Comparison of ENCODE assay signal across 10 cellular contexts in the genomic region with DNA sequence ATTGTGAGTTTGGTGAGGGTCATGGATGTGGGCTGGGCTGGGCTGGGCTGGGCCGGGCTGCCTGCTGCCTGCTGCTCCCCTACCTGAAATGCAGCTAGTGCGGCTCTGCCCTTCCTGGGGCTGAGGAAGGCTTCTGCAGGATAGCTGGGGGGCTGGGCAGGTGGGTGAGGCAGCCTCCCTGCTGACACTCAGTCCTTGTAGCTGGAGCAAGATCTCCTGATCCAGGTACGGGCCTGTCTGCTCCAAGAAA. TPM values are rescaled to one million over a fixed set of nuclear protein-coding genes. Genes with fewer than 3 reads are reported as not detected.
DNase-seq lines count a peak whose midpoint lies in the region; ATAC-seq, FAIRE-seq and TF ChIP-seq lines count a peak whose summit lies in the region.
"Had no signal": no experiment of that assay in that cellular context is flagged by ENCODE, and none has a peak within 500 bp of the region (broad histone marks: within the 10 kb centered on the region; RNA-seq: fewer than 3 reads in every experiment).

No MANE protein-coding gene starts in this region.

- TF ChIP-seq CTCF in HFFc6 (IDR thresholded peaks at IDR 0.05): no peak
- no peak for TF ChIP-seq CTCF in keratinocyte (optimal IDR thresholded peaks at IDR 0.05 in 1 of 3, IDR thresholded peaks at IDR 0.05 in 1 of 3, conservative IDR thresholded peaks at IDR 0.05 in 1 of 3; ENCODE audit: extremely low read depth in 1 of 3, insufficient read depth in 2 of 3, low read length in 3 of 3)

- H3K4me2 ChIP-seq in BLaER1 (peak overlapping the region; percentile 79), keratinocyte (ENCODE audit: control insufficient read depth, extremely low read depth, insufficient read depth, low read depth, low read length) (peak overlapping the region; percentile 51)

- intact Hi-C loops in Right ventricle myocardium superior (cut with DNase I): no loop called here

- H2AFZ ChIP-seq in keratinocyte (ENCODE audit: control insufficient read depth, low read length): no peak overlapping the region

- H3K27ac ChIP-seq in BLaER1 (peak overlapping the region; percentile 72), keratinocyte (ENCODE audit: control insufficient read depth, insufficient read depth, low read length) (no peak overlapping the region)
- H3K27ac ChIP-seq: suprapubic skin had no signal

- H3K4me1 Mint-ChIP-seq in HFFc6 (ENCODE audit: low read depth): peaks cover 44% of the 10 kb centered on the region
- peaks cover 45% of the 10 kb centered on the region for H3K4me1 Mint-ChIP-seq in activated naive CD4-positive, alpha-beta T cell treated with anti-CD3 and anti-CD28 coated beads, Interleukin-2, amount 50 U/mL, for 24 hours

- DNase-seq in HFFc6: no peak
- DNase-seq in keratinocyte (ENCODE audit: low read depth, low spot score): no peak
- DNase-seq in Right ventricle myocardium superior: no peak
- no peak for DNase-seq in DMS79 treated with DMSO at 0.1 percent for 48 hours (lab: John Stamatoyannopoulos, UW)
- DNase-seq: NCI-H187 had no signal

- peak overlapping the region; percentile 71 for H3K27ac Mint-ChIP-seq in HFFc6
- H3K27ac Mint-ChIP-seq in activated naive CD4-positive, alpha-beta T cell treated with anti-CD3 and anti-CD28 coated beads, Interleukin-2, amount 50 U/mL, for 24 hours: peak overlapping the region; percentile 96

- peaks cover 64% of the 10 kb centered on the region for H4K20me1 ChIP-seq in BLaER1
- H4K20me1 ChIP-seq in keratinocyte (ENCODE audit: control insufficient read depth, extremely low read depth, insufficient read depth, low read length): peaks cover 48% of the 10 kb centered on the region

- ATAC-seq in HG02642 (IDR thresholded peaks at IDR 0.05; ENCODE audit: poor library complexity, unreplicated experiment) (no peak), HG02885 (IDR thresholded peaks at IDR 0.05; ENCODE audit: poor library complexity, unreplicated experiment) (no peak), Right ventricle myocardium superior (ENCODE audit: poor library complexity) (no peak)

- H3K9me1 ChIP-seq in keratinocyte (ENCODE audit: control insufficient read depth, extremely low read depth, insufficient read depth, low read length): peaks cover 13% of the 10 kb centered on the region

- H3K36me3 ChIP-seq in BLaER1 (peaks cover 50% of the 10 kb centered on the region), keratinocyte (ENCODE audit: control insufficient read depth in 2 of 2, extremely low read depth in 1 of 2, insufficient read depth in 2 of 2, low read length in 2 of 2) (peaks cover 20 to 38% of the 10 kb centered on the region in 2 experiments)

- H3K36me3 Mint-ChIP-seq in HFFc6 (ENCODE audit: low read depth): peaks cover 36% of the 10 kb centered on the region
- H3K36me3 Mint-ChIP-seq in activated naive CD4-positive, alpha-beta T cell treated with anti-CD3 and anti-CD28 coated beads, Interleukin-2, amount 50 U/mL, for 24 hours: peaks cover 22% of the 10 kb centered on the region

- no peak for FAIRE-seq in keratinocyte (lab: Jason Lieb, UNC)

- no peaks in the 10 kb centered on the region for H3K9me3 Mint-ChIP-seq in HFFc6
- no peaks in the 10 kb centered on the region for H3K9me3 Mint-ChIP-seq in activated naive CD4-positive, alpha-beta T cell treated with anti-CD3 and anti-CD28 coated beads, Interleukin-2, amount 50 U/mL, for 24 hours

- H3K27me3 ChIP-seq in BLaER1 (no peaks in the 10 kb centered on the region), keratinocyte (ENCODE audit: control insufficient read depth, extremely low read depth, insufficient read depth, low read length) (peaks cover 5% of the 10 kb centered on the region)

- H3K4me1 ChIP-seq in BLaER1 (peaks cover 53% of the 10 kb centered on the region), keratinocyte (ENCODE audit: control insufficient read depth, extremely low read depth, insufficient read depth, low read length) (peaks cover 42% of the 10 kb centered on the region)

- dilution Hi-C loops in keratinocyte (cut with MboI; ENCODE audit: extremely low pct_ligation_motif_present, low sequenced_read_pairs): no loop called here

- peak overlapping the region; percentile 57 for H3K4me3 Mint-ChIP-seq in HFFc6
- peak overlapping the region; percentile 98 for H3K4me3 Mint-ChIP-seq in activated naive CD4-positive, alpha-beta T cell treated with anti-CD3 and anti-CD28 coated beads, Interleukin-2, amount 50 U/mL, for 24 hours

- H3K4me3 ChIP-seq in BLaER1 (peak overlapping the region; percentile 95), keratinocyte (ENCODE audit: control insufficient read depth in 2 of 3, extremely low read depth in 1 of 3, insufficient read depth in 2 of 3, low read depth in 1 of 3, low read length in 3 of 3) (no peak overlapping the region)

- H3K9ac ChIP-seq in BLaER1: peak overlapping the region; percentile 99
- peak overlapping the region; percentile 37 for H3K9ac ChIP-seq in keratinocyte (ENCODE audit: control insufficient read depth, extremely low read depth, insufficient read depth, low read length)

- peaks cover 39% of the 10 kb centered on the region for H3K79me2 ChIP-seq in keratinocyte (ENCODE audit: control insufficient read depth, insufficient read depth, low read length)

- H3K9me3 ChIP-seq in BLaER1 (no peaks in the 10 kb centered on the region), keratinocyte (ENCODE audit: control insufficient read depth, low read depth, low read length) (no peaks in the 10 kb centered on the region)
- H3K9me3 ChIP-seq: suprapubic skin had no signal

- H3K27me3 Mint-ChIP-seq in HFFc6 (ENCODE audit: insufficient read depth): peaks cover 17% of the 10 kb centered on the region
- H3K27me3 Mint-ChIP-seq in activated naive CD4-positive, alpha-beta T cell treated with anti-CD3 and anti-CD28 coated beads, Interleukin-2, amount 50 U/mL, for 24 hours: no peaks in the 10 kb centered on the region

RNA-seq across cellular contexts. Expression of a gene that starts 4.7 kb away (rescaled TPM):
- 1,000 to 10,000 TPM; 1,572 to 1,808 (median 1,628) TPM for total RNA-seq in HFFc6 (2021; fragmentation: NEBNext Ultra II Directional; extraction: Animal tissue kit (Norgen Biotek cat#: 25700))
- polyA plus RNA-seq in keratinocyte: 1,741 to 3,736 TPM (median 2,095 TPM) in 3 replicates
- polyA plus RNA-seq in keratinocyte (2011; ENCODE audit: low read depth): 556 TPM
- 1,111 and 3,827 TPM in 2 replicates for polyA plus RNA-seq in keratinocyte (2011; cell fraction: cytosol; rRNA removed)
- polyA plus RNA-seq in keratinocyte (2011; cell fraction: nucleus; rRNA removed): 583 and 788 TPM in 2 replicates
- 2,804 and 3,239 TPM in 2 replicates for polyA plus RNA-seq in keratinocyte (2012; ENCODE audit: low replicate concordance)
- polyA minus RNA-seq in keratinocyte: 563 to 886 TPM (median 708 TPM) in 3 replicates
- 5,316 TPM for polyA minus RNA-seq in keratinocyte (2011; cell fraction: cytosol; rRNA and poly(A)+ RNA removed)
- polyA minus RNA-seq in keratinocyte (2011; cell fraction: nucleus; rRNA and poly(A)+ RNA removed): 452 and 678 TPM in 2 replicates
- 1,044 TPM for total RNA-seq in Right ventricle myocardium superior

RNA-seq across cellular contexts. Expression of a gene that starts 10.4 kb away (rescaled TPM):
- 10 to 100 TPM; 17.6 to 22.2 (median 19.3) TPM for total RNA-seq in HFFc6 (2021; fragmentation: NEBNext Ultra II Directional; extraction: Animal tissue kit (Norgen Biotek cat#: 25700))
- 6.2 to 12.4 TPM (median 9.1 TPM) in 3 replicates for polyA plus RNA-seq in keratinocyte
- 22.3 TPM for polyA plus RNA-seq in keratinocyte (2011; ENCODE audit: low read depth)
- polyA plus RNA-seq in keratinocyte (2011; cell fraction: cytosol; rRNA removed): 1.8 and 3.4 TPM in 2 replicates
- 124 and 133 TPM in 2 replicates for polyA plus RNA-seq in keratinocyte (2011; cell fraction: nucleus; rRNA removed)
- 3.5 and 8.3 TPM in 2 replicates for polyA plus RNA-seq in keratinocyte (2012; ENCODE audit: low replicate concordance)
- 2.6 to 4.3 TPM (median 3.0 TPM) in 3 replicates for polyA minus RNA-seq in keratinocyte
- 6.7 TPM for polyA minus RNA-seq in keratinocyte (2011; cell fraction: cytosol; rRNA and poly(A)+ RNA removed)
- polyA minus RNA-seq in keratinocyte (2011; cell fraction: nucleus; rRNA and poly(A)+ RNA removed): 12.8 and 13.6 TPM in 2 replicates
- total RNA-seq in Right ventricle myocardium superior: not detected

RNA-seq across cellular contexts. Expression of a gene that starts 48.3 kb away (rescaled TPM):
- not detected for total RNA-seq in HFFc6 (2021; fragmentation: NEBNext Ultra II Directional; extraction: Animal tissue kit (Norgen Biotek cat#: 25700))
- polyA plus RNA-seq in keratinocyte: 0.09 to 0.13 TPM in 2 of 3 replicates, not detected in the other
- not detected for polyA plus RNA-seq in keratinocyte (2011; ENCODE audit: low read depth)
- polyA plus RNA-seq in keratinocyte (2011; cell fraction: cytosol; rRNA removed): not detected in 2 replicates
- polyA plus RNA-seq in keratinocyte (2011; cell fraction: nucleus; rRNA removed): not detected in 2 replicates
- polyA plus RNA-seq in keratinocyte (2012; ENCODE audit: low replicate concordance): not detected in 2 replicates
- not detected in 3 replicates for polyA minus RNA-seq in keratinocyte
- polyA minus RNA-seq in keratinocyte (2011; cell fraction: cytosol; rRNA and poly(A)+ RNA removed): not detected
- not detected in 2 replicates for polyA minus RNA-seq in keratinocyte (2011; cell fraction: nucleus; rRNA and poly(A)+ RNA removed)
- total RNA-seq in Right ventricle myocardium superior: not detected

RNA-seq across cellular contexts. Expression of a gene that starts 57.0 kb away (rescaled TPM):
- 10 to 100 TPM; 81.5 to 97.0 (median 89.6) TPM for total RNA-seq in HFFc6 (2021; fragmentation: NEBNext Ultra II Directional; extraction: Animal tissue kit (Norgen Biotek cat#: 25700))
- polyA plus RNA-seq in keratinocyte: 43.8 to 59.4 TPM (median 45.2 TPM) in 3 replicates
- polyA plus RNA-seq in keratinocyte (2011; ENCODE audit: low read depth): 61.3 TPM
- polyA plus RNA-seq in keratinocyte (2011; cell fraction: cytosol; rRNA removed): 25.8 and 33.9 TPM in 2 replicates
- polyA plus RNA-seq in keratinocyte (2011; cell fraction: nucleus; rRNA removed): 196 and 220 TPM in 2 replicates
- polyA plus RNA-seq in keratinocyte (2012; ENCODE audit: low replicate concordance): 44.4 and 56.1 TPM in 2 replicates
- 51.9 to 68.9 TPM (median 66.4 TPM) in 3 replicates for polyA minus RNA-seq in keratinocyte
- 54.3 TPM for polyA minus RNA-seq in keratinocyte (2011; cell fraction: cytosol; rRNA and poly(A)+ RNA removed)
- 133 and 141 TPM in 2 replicates for polyA minus RNA-seq in keratinocyte (2011; cell fraction: nucleus; rRNA and poly(A)+ RNA removed)
- 108 TPM for total RNA-seq in Right ventricle myocardium superior

Comparison
In these comparisons a context has a peak if more than half of its experiments do, and no peak if none do; other contexts are left out.
1. RNA of a gene that starts 10.4 kb away (total RNA-seq): 17.6 to 22.2 TPM in HFFc6; not detected in Right ventricle myocardium superior (single experiment); every median in the first group is over 10 times any median in the second.